Comparison of ENCODE assay signal across 8 cellular contexts in the genomic region with DNA sequence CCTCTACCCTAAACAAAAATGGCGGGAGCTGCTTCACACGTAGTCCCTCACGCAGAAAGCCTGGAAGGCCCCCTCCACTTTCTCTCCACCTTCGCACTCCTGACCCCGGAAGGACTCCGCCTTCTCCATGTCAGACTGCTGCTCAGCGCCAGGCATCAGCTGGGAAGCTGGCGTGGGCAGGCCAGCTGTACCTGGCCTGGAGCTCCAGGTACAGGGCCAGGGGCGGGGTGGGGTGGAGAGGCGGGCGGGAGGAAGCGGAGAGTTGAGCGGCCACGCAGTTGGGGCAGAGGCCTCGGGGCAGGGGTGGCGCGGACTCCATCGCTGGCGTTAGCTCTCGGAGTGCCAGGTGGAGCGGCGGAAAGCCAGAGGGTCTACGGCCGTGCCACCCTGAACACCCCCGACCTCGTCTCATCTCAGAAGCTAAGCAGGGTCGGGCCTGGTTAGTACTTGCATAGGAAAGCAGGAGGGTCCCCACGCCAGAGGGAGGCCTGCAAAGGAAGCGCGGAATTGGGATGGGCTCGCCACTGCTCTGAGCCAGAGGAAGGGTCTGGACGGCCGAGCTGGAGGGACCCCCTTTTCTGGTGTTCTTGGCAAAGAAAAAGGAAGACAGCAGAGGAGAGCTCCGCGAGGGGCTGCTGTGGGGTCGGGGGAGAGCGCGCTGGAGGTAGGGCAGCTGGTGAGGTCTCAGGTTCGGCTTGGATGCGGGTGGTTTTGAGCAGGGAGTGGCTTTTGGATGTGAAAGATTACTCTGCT. TPM values are rescaled to one million over a fixed set of nuclear protein-coding genes. Genes with fewer than 3 reads are reported as not detected.
DNase-seq lines count a peak whose midpoint lies in the region; ATAC-seq and TF ChIP-seq lines count a peak whose summit lies in the region.

A gene with protein sequence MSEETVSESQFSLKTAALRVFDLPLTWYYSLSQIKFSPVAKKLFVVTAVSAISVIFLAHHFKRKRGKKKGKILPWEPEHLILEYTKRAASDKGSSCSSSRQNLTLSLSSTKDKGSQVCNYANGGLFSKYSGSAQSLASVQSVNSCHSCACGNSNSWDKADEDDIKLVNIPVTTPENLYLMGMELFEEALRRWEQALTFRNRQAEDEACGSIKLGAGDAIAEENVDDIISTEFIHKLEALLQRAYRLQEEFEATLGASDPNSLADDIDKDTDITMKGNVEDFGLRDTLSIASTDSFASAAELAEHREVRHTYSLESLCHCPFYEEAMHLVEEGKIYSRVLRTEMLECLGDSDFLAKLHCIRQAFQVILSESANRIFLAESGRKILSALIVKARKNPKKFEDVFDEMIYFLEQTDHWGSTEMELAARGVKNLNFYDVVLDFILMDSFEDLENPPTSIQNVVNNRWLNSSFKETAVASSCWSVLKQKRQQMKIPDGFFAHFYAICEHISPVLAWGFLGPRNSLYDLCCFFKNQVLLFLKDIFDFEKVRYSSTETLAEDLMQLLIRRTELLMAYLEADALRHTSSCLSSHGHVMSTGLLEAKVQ (plus strand): TSS at position 121 of the 753 bp plus-strand sequence. CDS start 3,604 bp downstream, outside the sequence.

- DNase-seq in GM06990 (ENCODE audit: extremely low read depth, insufficient read length) (peak; percentile 81), NB4 (ENCODE audit: low read depth) (peak; percentile 92), SK-N-DZ (ENCODE audit: low spot score) (peak; percentile 90), globus pallidus (ENCODE audit: low spot score) (peak; percentile 95), nucleus accumbens (lab: John Stamatoyannopoulos, UW) (peak; percentile 42 to 96 (median 88)), superior temporal gyrus (ENCODE audit: extremely low spot score) (peak; percentile 98)
- peak; percentile 92 for DNase-seq in activated naive CD4-positive, alpha-beta T cell treated with anti-CD3 and anti-CD28 coated beads, Interleukin-2, amount 10 ng/mL, durations not matched to agents 7 days and 5 days

- peaks cover 5% of the 10 kb centered on the region for H3K27me3 Mint-ChIP-seq in activated naive CD4-positive, alpha-beta T cell treated with anti-CD3 and anti-CD28 coated beads, Interleukin-2, amount 10 ng/mL, durations not matched to agents 7 days and 5 days

- TF ChIP-seq CTCF in GM06990 (IDR thresholded peaks at IDR 0.05; ENCODE audit: insufficient read depth, low read length, poor library complexity, severe bottlenecking) (no peak), NB4 (IDR thresholded peaks at IDR 0.05; ENCODE audit: low read depth, low read length) (no peak)

- CTCF ChIA-PET in activated naive CD4-positive, alpha-beta T cell treated with anti-CD3 and anti-CD28 coated beads, Interleukin-2, amount 10 ng/mL, durations not matched to agents 7 days and 5 days (lab: Charles Lee) = interaction anchor here (1.0 kb wide), 1 partner anchor 91 kb away, joined by 3 read pairs; no protein-coding TSS in a partner anchor

- H3K27me3 ChIP-seq in GM06990 (replicated peaks; ENCODE audit: control insufficient read depth, insufficient read depth, low read length) = no peaks in the 10 kb centered on the region

- H3K9me3 Mint-ChIP-seq in activated naive CD4-positive, alpha-beta T cell treated with anti-CD3 and anti-CD28 coated beads, Interleukin-2, amount 10 ng/mL, durations not matched to agents 7 days and 5 days = peaks cover 3% of the 10 kb centered on the region

- peak within 1 kb of the TSS; percentile 85 for H3K4me3 Mint-ChIP-seq in activated naive CD4-positive, alpha-beta T cell treated with anti-CD3 and anti-CD28 coated beads, Interleukin-2, amount 10 ng/mL, durations not matched to agents 7 days and 5 days

- peaks cover 44% of the 10 kb centered on the region for H3K4me1 Mint-ChIP-seq in activated naive CD4-positive, alpha-beta T cell treated with anti-CD3 and anti-CD28 coated beads, Interleukin-2, amount 10 ng/mL, durations not matched to agents 7 days and 5 days

- peak; percentile 96 for ATAC-seq in HG02571 (IDR thresholded peaks at IDR 0.05; ENCODE audit: unreplicated experiment)

- peak within 1 kb of the TSS; percentile 74 for H3K27ac Mint-ChIP-seq in activated naive CD4-positive, alpha-beta T cell treated with anti-CD3 and anti-CD28 coated beads, Interleukin-2, amount 10 ng/mL, durations not matched to agents 7 days and 5 days

- H3K4me3 ChIP-seq in GM06990 (replicated peaks; ENCODE audit: low read depth, low read length) (peak within 1 kb of the TSS; percentile 79), NB4 (ENCODE audit: low read depth, low read length) (peak within 1 kb of the TSS; percentile 82)

- peaks cover 20% of the 10 kb centered on the region for H3K36me3 Mint-ChIP-seq in activated naive CD4-positive, alpha-beta T cell treated with anti-CD3 and anti-CD28 coated beads, Interleukin-2, amount 10 ng/mL, durations not matched to agents 7 days and 5 days

- TF ChIP-seq POLR2A in NB4 (IDR thresholded peaks at IDR 0.05; ENCODE audit: extremely low read depth, insufficient read length) = peak; percentile 36

- no peaks in the 10 kb centered on the region; the same call in 1 of the 2 replicates for H3K36me3 ChIP-seq in GM06990 (ENCODE audit: control insufficient read depth, insufficient read depth, low read length)

RNA-seq across cellular contexts. Expression of the gene that starts here (rescaled TPM):
- 5.1 and 5.7 TPM in 2 replicates for polyA plus RNA-seq in SK-N-DZ (2014; cell fraction: cytosol; rRNA removed)
- polyA plus RNA-seq in SK-N-DZ (2014; cell fraction: nucleus; rRNA removed) = 2.1 and 3.5 TPM in 2 replicates

Comparison
In these comparisons a context has a peak if more than half of its experiments do, and no peak if none do; other contexts are left out.
1. Peak in every context shown above with its lines: DNase-seq, ATAC-seq and H3K4me3 ChIP-seq.